Comparison of ENCODE assay signal across 27 cellular contexts in genomic region chr2:199764273-199764800, GRCh38.
"Had no signal": no experiment of that assay in that cellular context is flagged by ENCODE, and none has a peak within 500 bp of the region (broad histone marks: within the 10 kb centered on the region; RNA-seq: fewer than 3 reads in every experiment).

No MANE protein-coding gene starts in this region.

- H3K36me3 ChIP-seq: ascending aorta had no signal

- ATAC-seq: activated CD8-positive, alpha-beta memory T cell treated with anti-CD3 and anti-CD28 coated beads, Interleukin-2, amount 10 ng/mL, durations not matched to agents 7 days and 5 days; activated naive CD4-positive, alpha-beta T cell treated with anti-CD3 and anti-CD28 coated beads, Interleukin-2, amount 50 U/mL, for 72 hours; activated naive CD8-positive, alpha-beta T cell treated with anti-CD3 and anti-CD28 coated beads, Interleukin-2, amount 50 U/mL, for 24 hours; activated T-cell treated with anti-CD3 and anti-CD28 coated beads, Interleukin-2, amount 50 U/mL, for 4 hours; body of pancreas; T-cell had no signal

- H3K27me3 ChIP-seq: ascending aorta, body of pancreas had no signal

- H3K27ac ChIP-seq: ascending aorta, body of pancreas, PC-9 had no signal

- H3K9me3 ChIP-seq: ascending aorta, body of pancreas had no signal

- H3K4me1 ChIP-seq: ascending aorta, body of pancreas had no signal

- H3K4me3 ChIP-seq: ascending aorta, body of pancreas, PC-9 had no signal

- DNase-seq: activated B cell treated with CpG ODN at 0.5 μM for 24 hours; activated CD4-positive, alpha-beta T cell treated with anti-CD3 and anti-CD28 coated beads for 1 hour; activated CD4-positive, alpha-beta T cell treated with anti-CD3 and anti-CD28 coated beads, Interleukin-2, amount 10 ng/mL, durations not matched to agents 24 days and 14 days; activated CD4-positive, alpha-beta T cell treated with anti-CD3 and anti-CD28 coated beads, Interleukin-2, amount 50 U/mL, for 48 hours; activated CD8-positive, alpha-beta memory T cell treated with anti-CD3 and anti-CD28 coated beads, Interleukin-2, amount 10 ng/mL, durations not matched to agents 7 days and 5 days; activated effector memory CD4-positive, alpha-beta T cell treated with anti-CD3 and anti-CD28 coated beads, Interleukin-2, amount 50 U/mL, for 16 hours; activated naive CD4-positive, alpha-beta T cell treated with Interleukin-2 at 50 U/mL for 16 hours; activated naive CD8-positive, alpha-beta T cell treated with anti-CD3 and anti-CD28 coated beads, Interleukin-2, amount 50 U/mL, for 24 hours; activated T-cell treated with anti-CD3 and anti-CD28 coated beads, Interleukin-2, amount 50 U/mL, for 4 hours; amniotic stem cell; body of pancreas; central memory CD4-positive, alpha-beta T cell; Karpas-422; MM.1S; NCI-H1105; NCI-H1436; NCI-H1694 treated with DMSO at 0.1 percent for 48 hours; NCI-H2081; NCI-H446; NCI-H524; PC-9; SIG-M5; T-cell; T-helper 2 cell; T1000 had no signal
